Comparison of ENCODE assay signal across 25 cellular contexts in genomic region chr7:101547022-101547915, GRCh38.
DNase-seq lines count a peak whose midpoint lies in the region; ATAC-seq and TF ChIP-seq lines count a peak whose summit lies in the region.
"Had no signal": no experiment of that assay in that cellular context is flagged by ENCODE, and none has a peak within 500 bp of the region (broad histone marks: within the 10 kb centered on the region; RNA-seq: fewer than 3 reads in every experiment).

No MANE protein-coding gene starts in this region.

- H3K9me3 Mint-ChIP-seq in CD14-positive monocyte (no peaks in the 10 kb centered on the region), H9 (no peaks in the 10 kb centered on the region)
- H3K9me3 Mint-ChIP-seq: activated CD4-positive, alpha-beta T cell treated with anti-CD3 and anti-CD28 coated beads, Interleukin-2, amount 10 ng/mL, durations not matched to agents 7 days and 5 days; stimulated activated naive CD8-positive, alpha-beta T cell treated with anti-CD3 and anti-CD28 coated beads, Interleukin-15, amount 100 ng/mL, for 72 hours had no signal

- H2BK15ac ChIP-seq in H9 (ENCODE audit: low read depth, low read length) = no peak overlapping the region

- no peak overlapping the region for H3K23ac ChIP-seq in H9 (ENCODE audit: insufficient read length, low read depth, low read length)

- H4K8ac ChIP-seq in H9 (replicated peaks; ENCODE audit: insufficient read length, low read depth, low read length) = no peak overlapping the region

- H4K91ac ChIP-seq in H9 (ENCODE audit: insufficient read length, low read depth, low read length) = no peak overlapping the region

- TF ChIP-seq CTCF in CD14-positive monocyte (IDR thresholded peaks at IDR 0.05) = no peak
- no peak for TF ChIP-seq CTCF in H9 (conservative IDR thresholded peaks at IDR 0.05)
- TF ChIP-seq CTCF in sigmoid colon (IDR thresholded peaks at IDR 0.05) = no peak

- no peak overlapping the region for H2AK5ac ChIP-seq in H9 (ENCODE audit: insufficient read length, low read length)

- DNase-seq in CD14-positive monocyte (ENCODE audit: low spot score) = peak; percentile 35
- peak; percentile 19 for DNase-seq in H9
- peak; percentile 40 for DNase-seq in islet precursor cell
- peak; percentile 57 for DNase-seq in sigmoid colon
- DNase-seq in sciatic nerve (ENCODE audit: low spot score) = no peak
- DNase-seq in NCI-H146 treated with DMSO at 0.1 percent for 48 hours (lab: John Stamatoyannopoulos, UW; ENCODE audit: unreplicated experiment) = no peak
- DNase-seq: activated CD4-positive, alpha-beta T cell treated with anti-CD3 and anti-CD28 coated beads, Interleukin-2, amount 10 ng/mL, durations not matched to agents 7 days and 5 days; activated naive CD4-positive, alpha-beta T cell treated with Interleukin-2 at 50 U/mL for 16 hours; activated T-cell treated with anti-CD3 and anti-CD28 coated beads, Interleukin-2, amount 50 U/mL, for 48 hours; amniotic stem cell; IMR-90; mesenchymal stem cell; NCI-H146; NCI-H2107; NCI-H345; NCI-H748 treated with DMSO at 0.1 percent for 48 hours; SIG-M5; stimulated activated naive CD8-positive, alpha-beta T cell treated with anti-CD3 and anti-CD28 coated beads, Interleukin-15, amount 100 ng/mL, for 72 hours had no signal

- no peak overlapping the region for H3K27ac ChIP-seq in H9 (ENCODE audit: insufficient read length, low read depth, low read length)
- no peak overlapping the region for H3K27ac ChIP-seq in sigmoid colon
- H3K27ac ChIP-seq: dorsolateral prefrontal cortex, gastroesophageal sphincter, hepatocyte, pancreas, thoracic aorta had no signal

- no peaks in the 10 kb centered on the region for H3K4me1 Mint-ChIP-seq in CD14-positive monocyte
- peaks cover 0 to 12% of the 10 kb centered on the region in 2 experiments for H3K4me1 Mint-ChIP-seq in H9
- H3K4me1 Mint-ChIP-seq: activated CD4-positive, alpha-beta T cell treated with anti-CD3 and anti-CD28 coated beads, Interleukin-2, amount 10 ng/mL, durations not matched to agents 7 days and 5 days had no signal

- no peaks in the 10 kb centered on the region for H3K36me3 Mint-ChIP-seq in CD14-positive monocyte
- H3K36me3 Mint-ChIP-seq in H9 (ENCODE audit: insufficient read depth in 1 of 3, low read depth in 3 of 3) = peaks cover 16 to 40% (median 26%) of the 10 kb centered on the region in 3 experiments; a peak in 6 of 7 replicates

- no peaks in the 10 kb centered on the region for H3K36me3 ChIP-seq in sigmoid colon
- H3K36me3 ChIP-seq: gastroesophageal sphincter, HAP-1, pancreas, thoracic aorta had no signal

- H3K4me1 ChIP-seq in H9 (ENCODE audit: insufficient read depth, low read length) = no peaks in the 10 kb centered on the region
- H3K4me1 ChIP-seq in sigmoid colon = no peaks in the 10 kb centered on the region
- H3K4me1 ChIP-seq: gastroesophageal sphincter, HAP-1, pancreas had no signal

- H3K79me1 ChIP-seq in H9 (ENCODE audit: insufficient read depth, low read depth, low read length, poor library complexity, severe bottlenecking) = no peaks in the 10 kb centered on the region

- no peak for ATAC-seq in sciatic nerve
- no peak for ATAC-seq in GM18870 (IDR thresholded peaks at IDR 0.05; ENCODE audit: unreplicated experiment)
- ATAC-seq: gastroesophageal sphincter; pancreas; stimulated activated naive CD8-positive, alpha-beta T cell treated with anti-CD3 and anti-CD28 coated beads, Interleukin-15, amount 100 ng/mL, for 72 hours had no signal

- no peak overlapping the region for H2BK20ac ChIP-seq in H9 (ENCODE audit: low read depth, low read length, poor library complexity, severe bottlenecking)

- intact Hi-C loops in CD14-positive monocyte (cut with micrococcal nuclease) (loop anchor here in 1 of 2 donors (10.0 kb wide), 1 partner anchor 848 kb away; the partner anchor contains the start of gene PRKRIP1), sigmoid colon (cut with DNase I) (no loop called here), sciatic nerve (cut with DNase I) (no loop called here)

- no peaks in the 10 kb centered on the region for H3K79me2 ChIP-seq in H9 (ENCODE audit: insufficient read depth, low read length)
- H3K79me2 ChIP-seq: hepatocyte had no signal

- no peak for TF ChIP-seq POLR2A in sigmoid colon (IDR thresholded peaks at IDR 0.05)

- H3K27me3 ChIP-seq in H9 (ENCODE audit: insufficient read depth, low read length) (no peaks in the 10 kb centered on the region), sigmoid colon (peaks cover 0 to 4% (median 3%) of the 10 kb centered on the region in 3 donors)
- H3K27me3 ChIP-seq: dorsolateral prefrontal cortex, hepatocyte, pancreas had no signal

- no peak overlapping the region for H3K4me2 ChIP-seq in H9 (ENCODE audit: insufficient read depth, insufficient read length, low read length)
- H3K4me2 ChIP-seq: hepatocyte had no signal

- no peak overlapping the region for H2BK120ac ChIP-seq in H9 (ENCODE audit: low read depth, low read length, poor library complexity, severe bottlenecking)

- H3K14ac ChIP-seq in H9 (ENCODE audit: insufficient read depth, low read length) = no peak overlapping the region

- H3K9me3 ChIP-seq in H9 (ENCODE audit: control insufficient read depth, low read depth, low read length) = no peaks in the 10 kb centered on the region
- H3K9me3 ChIP-seq in sigmoid colon = no peaks in the 10 kb centered on the region
- H3K9me3 ChIP-seq: gastroesophageal sphincter, HAP-1, pancreas, thoracic aorta had no signal

- 100% methylated on average over 2 of the region's 17 CpGs for WGBS in H9 (ENCODE audit: extremely low coverage, insufficient read length, low lambda C conversion rate)
- 75 to 78% methylated on average over 17 of the region's 17 CpGs for WGBS in sigmoid colon, 2 donors

- no peak overlapping the region for H4K5ac ChIP-seq in H9 (ENCODE audit: insufficient read length, low read depth, low read length)

- no peak overlapping the region for H3K56ac ChIP-seq in H9 (ENCODE audit: insufficient read length, low read depth, low read length)

- TF ChIP-seq EP300 in sigmoid colon (IDR thresholded peaks at IDR 0.05) = no peak

- no peak overlapping the region for H2BK12ac ChIP-seq in H9 (ENCODE audit: insufficient read length, low read depth, low read length)

- H3K27me3 Mint-ChIP-seq in CD14-positive monocyte (ENCODE audit: low read depth in 3 of 3) (peaks cover 0 to 3% (median 0%) of the 10 kb centered on the region in 3 donors), H9 (ENCODE audit: low read depth) (no peaks in the 10 kb centered on the region)
- H3K27me3 Mint-ChIP-seq: activated CD4-positive, alpha-beta T cell treated with anti-CD3 and anti-CD28 coated beads, Interleukin-2, amount 10 ng/mL, durations not matched to agents 7 days and 5 days; stimulated activated naive CD8-positive, alpha-beta T cell treated with anti-CD3 and anti-CD28 coated beads, Interleukin-15, amount 100 ng/mL, for 72 hours had no signal

- no peak overlapping the region for H3K9ac ChIP-seq in H9 (ENCODE audit: extremely low read depth, insufficient read length, low read length)

- no peak overlapping the region for H3K4me3 Mint-ChIP-seq in CD14-positive monocyte
- no peak overlapping the region for H3K4me3 Mint-ChIP-seq in H9
- H3K4me3 Mint-ChIP-seq: activated CD4-positive, alpha-beta T cell treated with anti-CD3 and anti-CD28 coated beads, Interleukin-2, amount 10 ng/mL, durations not matched to agents 7 days and 5 days; stimulated activated naive CD8-positive, alpha-beta T cell treated with anti-CD3 and anti-CD28 coated beads, Interleukin-15, amount 100 ng/mL, for 72 hours had no signal

- no peaks in the 10 kb centered on the region for H3K23me2 ChIP-seq in H9 (ENCODE audit: insufficient read length, low read depth, low read length, poor library complexity, severe bottlenecking)

- H3K4ac ChIP-seq in H9 (ENCODE audit: low read depth, low read length) = no peak overlapping the region

- H2AFZ ChIP-seq in H9 (ENCODE audit: low read length) = no peak overlapping the region
- H2AFZ ChIP-seq: hepatocyte had no signal

- H3K4me3 ChIP-seq in sigmoid colon = no peak overlapping the region
- H3K4me3 ChIP-seq: dorsolateral prefrontal cortex, gastroesophageal sphincter, HAP-1, hepatocyte, pancreas, thoracic aorta had no signal

- no peaks in the 10 kb centered on the region for H4K20me1 ChIP-seq in H9 (ENCODE audit: control insufficient read depth, insufficient read depth, insufficient read length)

- H3K27ac Mint-ChIP-seq in CD14-positive monocyte (no peak overlapping the region), H9 (no peak overlapping the region)
- H3K27ac Mint-ChIP-seq: activated CD4-positive, alpha-beta T cell treated with anti-CD3 and anti-CD28 coated beads, Interleukin-2, amount 10 ng/mL, durations not matched to agents 7 days and 5 days; stimulated activated naive CD8-positive, alpha-beta T cell treated with anti-CD3 and anti-CD28 coated beads, Interleukin-15, amount 100 ng/mL, for 72 hours had no signal

- no peak overlapping the region for H2BK5ac ChIP-seq in H9 (ENCODE audit: insufficient read length, low read length)

- H3T11ph ChIP-seq in H9 (ENCODE audit: low read length) = no peak overlapping the region

- no peak overlapping the region for H3K18ac ChIP-seq in H9 (ENCODE audit: insufficient read length, low read depth, low read length)

Comparison
In these comparisons a context has a peak if more than half of its experiments do, and no peak if none do; other contexts are left out.
1. DNase-seq: peak in CD14-positive monocyte (single experiment), H9 (single experiment), islet precursor cell (single experiment) and sigmoid colon (single experiment); none in sciatic nerve (single experiment) and NCI-H146 treated with DMSO at 0.1 percent for 48 hours (single experiment).